ENCODE assay signal across 8 cellular contexts in the genomic region with DNA sequence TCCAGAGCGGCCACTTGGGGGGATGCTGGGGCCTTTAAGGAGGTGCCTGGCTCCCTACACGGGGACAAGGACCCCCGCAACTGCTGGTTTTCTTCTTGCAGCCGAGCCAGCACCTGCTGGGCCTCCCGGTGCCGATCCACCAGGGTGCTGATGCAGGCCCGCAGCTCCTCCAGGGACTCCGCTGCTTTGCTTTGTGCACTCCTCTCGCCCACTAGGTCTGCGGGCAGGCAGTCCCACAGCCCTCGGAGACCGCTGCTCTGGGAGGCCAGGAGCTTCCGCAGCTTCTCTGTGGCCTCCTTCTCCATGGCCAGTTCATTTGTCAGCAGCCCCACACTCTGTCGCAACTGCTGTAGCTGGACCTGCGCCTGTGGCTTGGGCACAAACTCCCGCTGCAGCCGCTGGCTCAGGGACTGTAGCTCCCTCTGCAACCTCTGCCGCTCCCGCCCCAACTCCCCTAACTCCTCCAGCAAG. TPM values are rescaled to one million over a fixed set of nuclear protein-coding genes. Genes with fewer than 3 reads are reported as not detected.
A peak's percentile ranks its signal among the peaks of the same experiment; 100 is the strongest.
DNase-seq lines count a peak whose midpoint lies in the region; ATAC-seq and TF ChIP-seq lines count a peak whose summit lies in the region.

No MANE protein-coding gene starts in this region.

- TF ChIP-seq POLR2A in stomach (IDR thresholded peaks at IDR 0.05), result no peak

- intact Hi-C loops in left lung (cut with DNase I) (no loop called here), stomach (cut with DNase I; ENCODE audit: low total_unique reads) (no loop called here)

- TF ChIP-seq CTCF in MM.1S (IDR thresholded peaks at IDR 0.05; ENCODE audit: low read length) (no peak), left lung (IDR thresholded peaks at IDR 0.05) (no peak), stomach (IDR thresholded peaks at IDR 0.05) (no peak)

- H3K27me3 ChIP-seq in MM.1S (replicated peaks; ENCODE audit: insufficient read depth, low read length) (peaks cover 19% of the 10 kb centered on the region; the same call in 1 of the 2 replicates), left lung (peaks cover 0 to 15% of the 10 kb centered on the region in 2 donors), stomach (no peaks in the 10 kb centered on the region)

- H4K20me1 ChIP-seq in MM.1S (ENCODE audit: insufficient read depth, low read length), result no peaks in the 10 kb centered on the region

- H3K9me3 ChIP-seq in MM.1S (replicated peaks; ENCODE audit: insufficient read depth, low read length), result no peaks in the 10 kb centered on the region
- H3K9me3 ChIP-seq in left lung, result no peaks in the 10 kb centered on the region
- no peaks in the 10 kb centered on the region for H3K9me3 ChIP-seq in stomach

- no peaks in the 10 kb centered on the region for H3K79me2 ChIP-seq in MM.1S (ENCODE audit: low read length)

- TF ChIP-seq EP300 in stomach (IDR thresholded peaks at IDR 0.05), result no peak

- H3K36me3 ChIP-seq in MM.1S (replicated peaks; ENCODE audit: insufficient read depth, low read length), result no peaks in the 10 kb centered on the region
- H3K36me3 ChIP-seq in left lung, result no peaks in the 10 kb centered on the region
- H3K36me3 ChIP-seq in stomach, result peaks cover 0 to 5% (median 0%) of the 10 kb centered on the region in 4 donors

- DNase-seq in MM.1S, result no peak
- DNase-seq in caudate nucleus (lab: John Stamatoyannopoulos, UW), result peak in 30 of 61 donors; percentile 3 to 71 (median 38)
- DNase-seq in left lung, result peak; percentile 44 to 76
- DNase-seq in stomach, result peak; percentile 45
- DNase-seq in germinal center (ENCODE audit: low spot score), result no peak
- no peak for DNase-seq in A172 (ENCODE audit: low spot score)
- DNase-seq in NCI-H345 treated with DMSO at 0.1 percent for 48 hours (lab: John Stamatoyannopoulos, UW; ENCODE audit: unreplicated experiment), result no peak
- no peak for DNase-seq in NCI-H1105 treated with DMSO at 0.1 percent for 48 hours (lab: John Stamatoyannopoulos, UW)

- H3K27ac ChIP-seq in MM.1S (ENCODE audit: low read length) (no peak overlapping the region), caudate nucleus (ENCODE audit: low read depth, low read length) (peak overlapping the region; percentile 54), left lung (peak overlapping the region; percentile 65 to 79), stomach (peak overlapping the region; percentile 72 to 87 (median 85))

- H3K4me1 ChIP-seq in MM.1S (ENCODE audit: low read length) (peaks cover 6% of the 10 kb centered on the region), left lung (peaks cover 0 to 18% of the 10 kb centered on the region in 2 donors), stomach (peaks cover 6 to 46% (median 17%) of the 10 kb centered on the region in 4 donors)

- H3K4me2 ChIP-seq in MM.1S (ENCODE audit: low read depth, low read length), result peak overlapping the region; percentile 94

- peak; percentile 67 for ATAC-seq in left lung

- peak overlapping the region; percentile 93 for H2AFZ ChIP-seq in MM.1S (ENCODE audit: low read length)

- 0 out of 2 replicates have a peak, but pooled peaks cover 5% of the 10 kb centered on the region for H3F3A ChIP-seq in MM.1S (ENCODE audit: insufficient read depth, low read length)

- 42 to 67% (median 64%) methylated on average over 17 to 19 of the region's 19 CpGs for WGBS in stomach, 5 donors

- peak overlapping the region; percentile 50; the same call in 1 of the 2 replicates for H3K9ac ChIP-seq in MM.1S (ENCODE audit: low read length)

- H3K4me3 ChIP-seq in MM.1S (ENCODE audit: low read length) (peak overlapping the region; percentile 66), left lung (peak overlapping the region; percentile 28 to 37), stomach (peak overlapping the region; percentile 43 to 51 (median 50))

- H3K9me2 ChIP-seq in MM.1S (replicated peaks; ENCODE audit: insufficient read depth, low read length), result no peaks in the 10 kb centered on the region

RNA-seq across cellular contexts. Expression of gene ANKRD35, which starts 13.2 kb away (rescaled TPM):
- total RNA-seq in left lung (1 to 10 TPM; 1.4 to 3.4 TPM), stomach (1 to 10 TPM in 2 of 5 donors, under 1 TPM in 1, not detected in 2; 0.58 to 1.7 (median 1.2) TPM)
- polyA plus RNA-seq in stomach, result 1 to 10 TPM; 5.4 to 10.0 (median 5.8) TPM
- not detected in 2 replicates for total RNA-seq in A172 (2014; rRNA removed; shearing (Covaris generic))

RNA-seq across cellular contexts. Expression of gene PIAS3, which starts 13.6 kb away (rescaled TPM):
- 10 to 100 TPM; 35.8 to 42.6 TPM for total RNA-seq in left lung
- total RNA-seq in stomach, result 10 to 100 TPM in 4 of 5 donors, 1 to 10 TPM in 1; 4.1 to 65.9 (median 29.0) TPM
- 10 to 100 TPM; 11.8 to 28.9 (median 19.2) TPM for polyA plus RNA-seq in stomach
- 13.3 and 18.3 TPM in 2 replicates for total RNA-seq in A172 (2014; rRNA removed; shearing (Covaris generic))

RNA-seq across cellular contexts. Expression of gene NUDT17, which starts 27.0 kb away (rescaled TPM):
- 1 to 10 TPM; 2.7 to 4.5 TPM for total RNA-seq in left lung
- 10 to 100 TPM in 1 of 5 donors, 1 to 10 TPM in 3, not detected in 1; 3.2 to 18.3 (median 6.6) TPM for total RNA-seq in stomach
- polyA plus RNA-seq in stomach, result 1 to 10 TPM in 2 of 3 donors, under 1 TPM in 1; 0.61 to 3.0 (median 1.7) TPM
- 2.7 and 8.2 TPM in 2 replicates for total RNA-seq in A172 (2014; rRNA removed; shearing (Covaris generic))

RNA-seq across cellular contexts. Expression of gene ITGA10, which starts 37.4 kb away (rescaled TPM):
- total RNA-seq in left lung (10 to 100 TPM in 1 of 2 donors, 1 to 10 TPM in 1; 5.8 to 12.5 TPM), stomach (1 to 10 TPM in 4 of 5 donors, under 1 TPM in 1; 0.58 to 9.0 (median 5.5) TPM)
- polyA plus RNA-seq in stomach, result 1 to 10 TPM in 2 of 3 donors, under 1 TPM in 1; 0.37 to 2.7 (median 1.7) TPM
- 0.36 and 0.67 TPM in 2 replicates for total RNA-seq in A172 (2014; rRNA removed; shearing (Covaris generic))

RNA-seq across cellular contexts. Expression of gene PEX11B, which starts 46.1 kb away (rescaled TPM):
- 10 to 100 TPM; 31.9 to 32.4 TPM for total RNA-seq in left lung
- 10 to 100 TPM; 15.6 to 42.3 (median 25.2) TPM for total RNA-seq in stomach
- polyA plus RNA-seq in stomach, result 10 to 100 TPM; 23.0 to 46.6 (median 38.4) TPM
- total RNA-seq in A172 (2014; rRNA removed; shearing (Covaris generic)), result 40.8 and 41.8 TPM in 2 replicates

Comparison
In these comparisons a context has a peak if more than half of its experiments do, and no peak if none do; other contexts are left out.
1. DNase-seq: peak in left lung (2 of 2) and stomach (single experiment); none in MM.1S (single experiment), germinal center (single experiment), A172 (single experiment), NCI-H345 treated with DMSO at 0.1 percent for 48 hours (single experiment) and NCI-H1105 treated with DMSO at 0.1 percent for 48 hours (single experiment).
2. Peak in every context shown above with its lines, with median percentiles within 50 percentile points of each other: H3K4me3 ChIP-seq.